In the genomic region with DNA sequence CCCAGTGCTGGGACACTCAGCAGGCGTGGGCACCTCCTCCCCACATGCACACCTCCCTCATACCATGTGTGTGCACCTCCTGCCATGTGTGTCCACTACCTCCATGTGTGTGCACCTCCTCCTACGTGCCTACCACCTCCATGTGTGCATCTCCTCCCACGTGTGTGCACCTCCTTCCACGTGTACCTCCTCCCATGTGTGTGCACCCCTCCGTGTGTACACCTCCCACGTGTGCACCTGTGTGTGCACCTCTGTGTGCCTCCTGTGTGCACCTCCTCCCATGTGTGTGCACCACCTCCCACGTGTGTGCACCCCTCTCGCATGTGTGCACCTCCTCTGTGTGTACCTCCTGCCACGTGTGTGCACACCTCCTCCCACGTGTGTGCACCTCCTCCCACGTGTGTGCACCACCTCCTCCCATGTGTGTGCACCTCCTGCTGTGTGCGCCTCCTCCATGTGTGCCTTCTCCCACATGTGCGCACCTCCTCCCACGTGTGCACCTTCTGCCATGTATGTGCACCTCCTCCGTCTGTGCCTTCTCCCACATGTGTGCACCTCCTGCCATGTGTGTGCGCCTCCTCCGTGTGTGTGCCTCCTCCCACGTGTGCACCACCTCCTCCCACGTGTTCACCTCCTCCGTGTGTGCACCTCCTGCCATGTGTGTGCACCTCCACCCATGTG, we compare ENCODE assay signal across 16 cellular contexts. TPM values are rescaled to one million over a fixed set of nuclear protein-coding genes. Genes with fewer than 3 reads are reported as not detected.
DNase-seq lines count a peak whose midpoint lies in the region; ATAC-seq and TF ChIP-seq lines count a peak whose summit lies in the region.
"Had no signal": no experiment of that assay in that cellular context is flagged by ENCODE, and none has a peak within 500 bp of the region (broad histone marks: within the 10 kb centered on the region; RNA-seq: fewer than 3 reads in every experiment).

No MANE protein-coding gene starts in this region.

- H3K4me3 ChIP-seq in HEK293 (ENCODE audit: low read depth, low read length) = no peak overlapping the region
- H3K4me3 ChIP-seq: esophagus squamous epithelium had no signal

- TF ChIP-seq CTCF in CD14-positive monocyte (IDR thresholded peaks at IDR 0.05) (no peak), HEK293 (tag by site-specific recombination; IDR thresholded peaks at IDR 0.05) (no peak)

- CTCF ChIA-PET in HEK293 (lab: Yijun Ruan, JAX) = interaction anchor here (0.6 kb wide), 1 partner anchor 365 kb away, joined by 4 read pairs; no protein-coding TSS in a partner anchor

- H3K9me3 Mint-ChIP-seq in CD14-positive monocyte = peaks cover 0 to 5% (median 0%) of the 10 kb centered on the region in 7 donors
- H3K9me3 Mint-ChIP-seq in effector memory CD8-positive, alpha-beta T cell = no peaks in the 10 kb centered on the region
- H3K9me3 Mint-ChIP-seq: activated CD4-positive, alpha-beta T cell treated with anti-CD3 and anti-CD28 coated beads, Interleukin-2, amount 10 ng/mL, durations not matched to agents 7 days and 5 days had no signal

- DNase-seq in CD14-positive monocyte (ENCODE audit: low spot score) (peak; percentile 37), posterior vena cava (ENCODE audit: low spot score) (peak; percentile 42), cerebellar nuclear complex (lab: John Stamatoyannopoulos, UW) (no peak), caudate nucleus (lab: John Stamatoyannopoulos, UW) (no peak)
- no peak for DNase-seq in effector memory CD8-positive, alpha-beta T cell
- DNase-seq: activated CD4-positive, alpha-beta T cell treated with anti-CD3 and anti-CD28 coated beads, Interleukin-2, amount 10 ng/mL, durations not matched to agents 7 days and 5 days; activated naive CD8-positive, alpha-beta T cell treated with anti-CD3 and anti-CD28 coated beads, Interleukin-2, amount 10 ng/mL, durations not matched to agents 7 days and 5 days; activated T-cell treated with anti-CD3 and anti-CD28 coated beads, Interleukin-2, amount 50 U/mL, for 1 hour; esophagus squamous epithelium; NCI-H1105 treated with DMSO at 0.1 percent for 48 hours; OCI-M1; SK-N-SH had no signal

- no peaks in the 10 kb centered on the region for H3K4me1 Mint-ChIP-seq in CD14-positive monocyte
- peaks cover 9 to 10% of the 10 kb centered on the region in 2 donors for H3K4me1 Mint-ChIP-seq in effector memory CD8-positive, alpha-beta T cell (ENCODE audit: low read depth in 2 of 2)

- intact Hi-C loops in CD14-positive monocyte (cut with micrococcal nuclease) = no loop called here
- intact Hi-C loops in posterior vena cava (cut with DNase I) = no loop called here

- POLR2A ChIA-PET in HEK293 (lab: Yijun Ruan, JAX) = no interaction called here

- peak; percentile 10 for ATAC-seq in effector memory CD8-positive, alpha-beta T cell (replicated peaks)
- ATAC-seq in HG03159 (IDR thresholded peaks at IDR 0.05; ENCODE audit: unreplicated experiment) (no peak), HG03521 (IDR thresholded peaks at IDR 0.05; ENCODE audit: unreplicated experiment) (no peak)

- peak overlapping the region in 3 of 7 donors; percentile 37 to 76 (median 46) for H3K27ac Mint-ChIP-seq in CD14-positive monocyte
- peak overlapping the region; percentile 90 to 93 for H3K27ac Mint-ChIP-seq in effector memory CD8-positive, alpha-beta T cell
- H3K27ac Mint-ChIP-seq: activated naive CD8-positive, alpha-beta T cell treated with anti-CD3 and anti-CD28 coated beads, Interleukin-2, amount 10 ng/mL, durations not matched to agents 7 days and 5 days had no signal

- H3K36me3 ChIP-seq in HEK293 (ENCODE audit: control insufficient read depth in 2 of 2, insufficient read depth in 1 of 2, low read length in 2 of 2) = peaks cover 0 to 12% of the 10 kb centered on the region in 2 experiments; a peak in 1 of 3 replicates

- H3K27me3 Mint-ChIP-seq in CD14-positive monocyte (ENCODE audit: low read depth in 3 of 3) = no peaks in the 10 kb centered on the region
- no peaks in the 10 kb centered on the region for H3K27me3 Mint-ChIP-seq in effector memory CD8-positive, alpha-beta T cell
- H3K27me3 Mint-ChIP-seq: activated CD4-positive, alpha-beta T cell treated with anti-CD3 and anti-CD28 coated beads, Interleukin-2, amount 10 ng/mL, durations not matched to agents 7 days and 5 days; activated naive CD8-positive, alpha-beta T cell treated with anti-CD3 and anti-CD28 coated beads, Interleukin-2, amount 10 ng/mL, durations not matched to agents 7 days and 5 days had no signal

- H3K4me3 Mint-ChIP-seq in CD14-positive monocyte = no peak overlapping the region
- peak overlapping the region in 1 of 2 donors; percentile 54 for H3K4me3 Mint-ChIP-seq in effector memory CD8-positive, alpha-beta T cell
- H3K4me3 Mint-ChIP-seq: activated naive CD8-positive, alpha-beta T cell treated with anti-CD3 and anti-CD28 coated beads, Interleukin-2, amount 10 ng/mL, durations not matched to agents 7 days and 5 days had no signal

- no peak overlapping the region for H3K27ac ChIP-seq in HEK293 (ENCODE audit: extremely low read depth, low read depth, low read length)
- H3K27ac ChIP-seq in caudate nucleus (ENCODE audit: low read depth, low read length) = no peak overlapping the region
- H3K27ac ChIP-seq: esophagus squamous epithelium had no signal

- no peaks in the 10 kb centered on the region for H3K9me3 ChIP-seq in HEK293 (ENCODE audit: control insufficient read depth, insufficient read depth, low read depth, low read length)
- H3K9me3 ChIP-seq: esophagus squamous epithelium, SK-N-SH had no signal

- H3K36me3 Mint-ChIP-seq in CD14-positive monocyte = peaks cover 72 to 76% of the 10 kb centered on the region in 2 donors
- peaks cover 80% of the 10 kb centered on the region for H3K36me3 Mint-ChIP-seq in effector memory CD8-positive, alpha-beta T cell (ENCODE audit: insufficient read depth)

- H3K4me1 ChIP-seq in HEK293 (ENCODE audit: control insufficient read depth, insufficient read depth, low read length) = no peaks in the 10 kb centered on the region

TF ChIP-seq in HEK293, 187 proteins besides CTCF, POLR2A, EP300 and RAD21:
- no peak for TF ChIP-seq KLF7 (tag by site-specific recombination; IDR thresholded peaks at IDR 0.05; ENCODE audit: borderline replicate concordance)
- no peak for TF ChIP-seq GLI2 (tag by site-specific recombination; IDR thresholded peaks at IDR 0.05; ENCODE audit: borderline replicate concordance, low read depth)
- TF ChIP-seq, protein P1, sequence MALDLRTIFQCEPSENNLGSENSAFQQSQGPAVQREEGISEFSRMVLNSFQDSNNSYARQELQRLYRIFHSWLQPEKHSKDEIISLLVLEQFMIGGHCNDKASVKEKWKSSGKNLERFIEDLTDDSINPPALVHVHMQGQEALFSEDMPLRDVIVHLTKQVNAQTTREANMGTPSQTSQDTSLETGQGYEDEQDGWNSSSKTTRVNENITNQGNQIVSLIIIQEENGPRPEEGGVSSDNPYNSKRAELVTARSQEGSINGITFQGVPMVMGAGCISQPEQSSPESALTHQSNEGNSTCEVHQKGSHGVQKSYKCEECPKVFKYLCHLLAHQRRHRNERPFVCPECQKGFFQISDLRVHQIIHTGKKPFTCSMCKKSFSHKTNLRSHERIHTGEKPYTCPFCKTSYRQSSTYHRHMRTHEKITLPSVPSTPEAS (tag by site-specific recombination; IDR thresholded peaks at IDR 0.05) = peak; percentile 73
- TF ChIP-seq EGR2 (tag by site-specific recombination; IDR thresholded peaks at IDR 0.05; ENCODE audit: low read depth) = peak; percentile 83
- TF ChIP-seq SP2 (tag by site-specific recombination; IDR thresholded peaks at IDR 0.05) = no peak
- peak; percentile 97 for TF ChIP-seq ZFHX2 (tag by site-specific recombination; conservative IDR thresholded peaks at IDR 0.05)
- no peak for TF ChIP-seq ZNF114 (tag by site-specific recombination; IDR thresholded peaks at IDR 0.05)
- TF ChIP-seq ZNF426 (tag by site-specific recombination; IDR thresholded peaks at IDR 0.05) = no peak
- TF ChIP-seq, protein P2, sequence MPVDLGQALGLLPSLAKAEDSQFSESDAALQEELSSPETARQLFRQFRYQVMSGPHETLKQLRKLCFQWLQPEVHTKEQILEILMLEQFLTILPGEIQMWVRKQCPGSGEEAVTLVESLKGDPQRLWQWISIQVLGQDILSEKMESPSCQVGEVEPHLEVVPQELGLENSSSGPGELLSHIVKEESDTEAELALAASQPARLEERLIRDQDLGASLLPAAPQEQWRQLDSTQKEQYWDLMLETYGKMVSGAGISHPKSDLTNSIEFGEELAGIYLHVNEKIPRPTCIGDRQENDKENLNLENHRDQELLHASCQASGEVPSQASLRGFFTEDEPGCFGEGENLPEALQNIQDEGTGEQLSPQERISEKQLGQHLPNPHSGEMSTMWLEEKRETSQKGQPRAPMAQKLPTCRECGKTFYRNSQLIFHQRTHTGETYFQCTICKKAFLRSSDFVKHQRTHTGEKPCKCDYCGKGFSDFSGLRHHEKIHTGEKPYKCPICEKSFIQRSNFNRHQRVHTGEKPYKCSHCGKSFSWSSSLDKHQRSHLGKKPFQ (tag by site-specific recombination; IDR thresholded peaks at IDR 0.05) = peak; percentile 63; the same call in 1 of the 2 replicates
- TF ChIP-seq, protein P3, sequence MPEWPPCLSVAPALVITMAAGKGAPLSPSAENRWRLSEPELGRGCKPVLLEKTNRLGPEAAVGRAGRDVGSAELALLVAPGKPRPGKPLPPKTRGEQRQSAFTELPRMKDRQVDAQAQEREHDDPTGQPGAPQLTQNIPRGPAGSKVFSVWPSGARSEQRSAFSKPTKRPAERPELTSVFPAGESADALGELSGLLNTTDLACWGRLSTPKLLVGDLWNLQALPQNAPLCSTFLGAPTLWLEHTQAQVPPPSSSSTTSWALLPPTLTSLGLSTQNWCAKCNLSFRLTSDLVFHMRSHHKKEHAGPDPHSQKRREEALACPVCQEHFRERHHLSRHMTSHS (tag by site-specific recombination; IDR thresholded peaks at IDR 0.05) = no peak
- no peak for TF ChIP-seq ZNF626 (tag by site-specific recombination; IDR thresholded peaks at IDR 0.05)
- no peak for TF ChIP-seq ZNF610 (tag by site-specific recombination; IDR thresholded peaks at IDR 0.05; ENCODE audit: borderline replicate concordance)
- TF ChIP-seq ZNF37A (tag by site-specific recombination; IDR thresholded peaks at IDR 0.05) = no peak

RNA-seq across cellular contexts. Expression of a gene that starts 6.1 kb away (rescaled TPM):
- polyA plus RNA-seq in CD14-positive monocyte = under 1 TPM in 1 of 2 donors, not detected in 1; 0.05 TPM
- 1 to 10 TPM; 1.2 to 1.9 TPM for total RNA-seq in posterior vena cava
- total RNA-seq: esophagus squamous epithelium had no signal
- polyA plus RNA-seq: neural cell had no signal

Comparison
In these comparisons a context has a peak if more than half of its experiments do, and no peak if none do; other contexts are left out.
1. DNase-seq: peak in CD14-positive monocyte (single experiment) and posterior vena cava (single experiment); none in effector memory CD8-positive, alpha-beta T cell (0 of 3), cerebellar nuclear complex (0 of 2) and caudate nucleus (0 of 61).